In the genomic region with DNA sequence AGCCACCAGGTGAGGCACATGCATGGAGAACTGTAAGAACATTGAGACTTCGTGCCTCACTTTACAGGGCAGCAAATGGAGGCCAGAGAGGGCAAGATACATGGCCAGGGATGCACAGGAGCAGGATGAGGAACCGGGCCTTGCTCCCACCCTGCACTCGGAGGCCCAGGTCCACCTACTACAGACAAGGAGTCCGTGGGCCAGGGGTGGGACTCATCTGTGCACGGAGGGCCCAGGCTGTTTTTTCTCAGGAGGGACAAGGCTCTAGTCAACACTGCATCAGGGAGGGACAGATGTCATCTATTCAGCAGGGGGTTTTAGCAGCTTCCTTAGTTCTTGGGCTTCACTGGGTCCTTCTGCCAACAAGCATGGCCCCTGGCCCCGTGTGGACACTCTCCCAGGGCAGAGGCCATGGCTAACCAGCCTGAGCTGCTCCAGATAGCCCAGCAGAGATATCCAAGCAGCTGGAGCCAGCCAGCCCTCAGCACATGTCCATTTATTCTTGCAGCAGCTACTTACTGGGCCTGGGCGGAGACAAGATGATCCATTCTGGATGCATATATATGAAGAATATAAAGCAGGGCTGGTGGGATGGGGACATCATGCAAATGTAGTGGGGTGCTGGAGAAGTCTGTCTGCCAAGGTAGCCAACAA, we compare ENCODE assay signal across 16 cellular contexts.
DNase-seq lines count a peak whose midpoint lies in the region; ATAC-seq and TF ChIP-seq lines count a peak whose summit lies in the region.
"Had no signal": no experiment of that assay in that cellular context is flagged by ENCODE, and none has a peak within 500 bp of the region (broad histone marks: within the 10 kb centered on the region; RNA-seq: fewer than 3 reads in every experiment).

No MANE protein-coding gene starts in this region.

- no peak for TF ChIP-seq POLR2A in stomach (IDR thresholded peaks at IDR 0.05)

- H3K27ac ChIP-seq in RWPE2 (ENCODE audit: poor library complexity, severe bottlenecking) (no peak overlapping the region), stomach (no peak overlapping the region)

- TF ChIP-seq CTCF in CD14-positive monocyte (IDR thresholded peaks at IDR 0.05) (no peak), RWPE2 (IDR thresholded peaks at IDR 0.05; ENCODE audit: poor library complexity, severe bottlenecking) (no peak), stomach (IDR thresholded peaks at IDR 0.05) (no peak)

- no peaks in the 10 kb centered on the region for H3K36me3 ChIP-seq in RWPE2 (ENCODE audit: low read depth)
- no peaks in the 10 kb centered on the region for H3K36me3 ChIP-seq in stomach
- H3K36me3 ChIP-seq: HAP-1 had no signal

- H3K27me3 ChIP-seq in RWPE2 (ENCODE audit: insufficient read depth, poor library complexity, severe bottlenecking) (no peaks in the 10 kb centered on the region), stomach (peaks cover 0 to 20% (median 0%) of the 10 kb centered on the region in 3 donors)

- no peak overlapping the region for H3K4me3 ChIP-seq in RWPE2 (ENCODE audit: severe bottlenecking)
- no peak overlapping the region for H3K4me3 ChIP-seq in stomach
- H3K4me3 ChIP-seq: HAP-1 had no signal

- H3K9me3 ChIP-seq in RWPE2 (ENCODE audit: severe bottlenecking), result no peaks in the 10 kb centered on the region
- peaks cover 0 to 2% (median 0%) of the 10 kb centered on the region in 4 donors for H3K9me3 ChIP-seq in stomach
- H3K9me3 ChIP-seq: HAP-1 had no signal

- H3K27me3 Mint-ChIP-seq in CD14-positive monocyte (ENCODE audit: low read depth in 3 of 3), result peaks cover 2 to 4% (median 3%) of the 10 kb centered on the region in 3 donors
- H3K27me3 Mint-ChIP-seq in activated naive CD8-positive, alpha-beta T cell treated with anti-CD3 and anti-CD28 coated beads for 36 hours, result peaks cover 6% of the 10 kb centered on the region

- no peak overlapping the region for H3K4me3 Mint-ChIP-seq in CD14-positive monocyte
- H3K4me3 Mint-ChIP-seq in activated naive CD8-positive, alpha-beta T cell treated with anti-CD3 and anti-CD28 coated beads for 36 hours, result no peak overlapping the region

- peak; percentile 14 for DNase-seq in CD14-positive monocyte (ENCODE audit: low spot score)
- DNase-seq in RWPE2 (ENCODE audit: low spot score), result peak; percentile 37
- DNase-seq in mucosa of gallbladder (ENCODE audit: low spot score), result peak; percentile 8
- DNase-seq in stomach, result peak; percentile 16
- no peak for DNase-seq in islet precursor cell
- no peak for DNase-seq in activated naive CD8-positive, alpha-beta T cell treated with anti-CD3 and anti-CD28 coated beads for 36 hours
- DNase-seq: AML-193, Caco-2, DMS153, Kasumi-1, NCI-H1105 treated with DMSO at 0.1 percent for 48 hours, NCI-H187, NCI-H69, SHP77 treated with DMSO at 0.1 percent for 48 hours had no signal

- intact Hi-C loops in CD14-positive monocyte (cut with micrococcal nuclease) (no loop called here), stomach (cut with DNase I; ENCODE audit: low total_unique reads) (no loop called here)

- H3K9me3 Mint-ChIP-seq in CD14-positive monocyte, result peaks cover 0 to 2% (median under 1%) of the 10 kb centered on the region in 7 donors
- no peaks in the 10 kb centered on the region for H3K9me3 Mint-ChIP-seq in activated naive CD8-positive, alpha-beta T cell treated with anti-CD3 and anti-CD28 coated beads for 36 hours

- H3K27ac Mint-ChIP-seq in CD14-positive monocyte, result no peak overlapping the region
- H3K27ac Mint-ChIP-seq in activated naive CD8-positive, alpha-beta T cell treated with anti-CD3 and anti-CD28 coated beads for 36 hours, result no peak overlapping the region

- ATAC-seq in RWPE2 (ENCODE audit: low read depth) (no peak), GM18909 (IDR thresholded peaks at IDR 0.05; ENCODE audit: poor library complexity, unreplicated experiment) (no peak)

- no peaks in the 10 kb centered on the region for H3K4me1 ChIP-seq in RWPE2 (ENCODE audit: insufficient read depth, poor library complexity, severe bottlenecking)
- H3K4me1 ChIP-seq in stomach, result peaks cover 8 to 11% (median 9%) of the 10 kb centered on the region in 4 donors
- H3K4me1 ChIP-seq: Caco-2, HAP-1 had no signal

- WGBS in stomach, 5 donors, result 84 to 89% (median 85%) methylated on average over 6 to 7 of the region's 7 CpGs

- peaks cover 10% of the 10 kb centered on the region for H3K4me1 Mint-ChIP-seq in CD14-positive monocyte
- H3K4me1 Mint-ChIP-seq in activated naive CD8-positive, alpha-beta T cell treated with anti-CD3 and anti-CD28 coated beads for 36 hours, result no peaks in the 10 kb centered on the region

- no peak for TF ChIP-seq EP300 in stomach (IDR thresholded peaks at IDR 0.05)

- no peaks in the 10 kb centered on the region for H3K36me3 Mint-ChIP-seq in CD14-positive monocyte
- no peaks in the 10 kb centered on the region for H3K36me3 Mint-ChIP-seq in activated naive CD8-positive, alpha-beta T cell treated with anti-CD3 and anti-CD28 coated beads for 36 hours

Comparison
In these comparisons a context has a peak if more than half of its experiments do, and no peak if none do; other contexts are left out.
1. DNase-seq: peak in CD14-positive monocyte (single experiment), RWPE2 (single experiment), mucosa of gallbladder (single experiment) and stomach (single experiment); none in islet precursor cell (single experiment) and activated naive CD8-positive, alpha-beta T cell treated with anti-CD3 and anti-CD28 coated beads for 36 hours (single experiment).